Comparison of ENCODE assay signal across 8 cellular contexts in genomic region chr16:20740007-20740883, GRCh38. TPM values are rescaled to one million over a fixed set of nuclear protein-coding genes. Genes with fewer than 3 reads are reported as not detected.
DNase-seq lines count a peak whose midpoint lies in the region; ATAC-seq lines count a peak whose summit lies in the region.

No MANE protein-coding gene starts in this region.

- no peaks in the 10 kb centered on the region for H3K27me3 Mint-ChIP-seq in activated naive CD8-positive, alpha-beta T cell
- no peaks in the 10 kb centered on the region for H3K27me3 Mint-ChIP-seq in stimulated activated naive CD8-positive, alpha-beta T cell treated with anti-CD3 and anti-CD28 coated beads, Interleukin-15, Interleukin-2, amounts not matched to agents 100 ng/mL and 50 ng/mL, for 24 hours

- H3K4me1 Mint-ChIP-seq in activated naive CD8-positive, alpha-beta T cell (ENCODE audit: low read depth), result peaks cover 35% of the 10 kb centered on the region
- H3K4me1 Mint-ChIP-seq in stimulated activated naive CD8-positive, alpha-beta T cell treated with anti-CD3 and anti-CD28 coated beads, Interleukin-15, Interleukin-2, amounts not matched to agents 100 ng/mL and 50 ng/mL, for 24 hours (ENCODE audit: low read depth), result peaks cover 35% of the 10 kb centered on the region

- peaks cover 49% of the 10 kb centered on the region for H3K36me3 ChIP-seq in KOPT-K1 (ENCODE audit: insufficient read depth, low read length)

- DNase-seq in Caki2 (ENCODE audit: low read depth) (peak; percentile 32), inferior parietal cortex (ENCODE audit: extremely low spot score) (no peak), GOT3 (lab: John Stamatoyannopoulos, UW) (no peak)

- peak overlapping the region; percentile 100 for H3K4me3 ChIP-seq in iPS-18c (ENCODE audit: insufficient read depth, low read depth, low read length)

- peak overlapping the region; percentile 84 for H3K27ac ChIP-seq in KOPT-K1 (ENCODE audit: low read depth, low read length, poor library complexity, severe bottlenecking)

- peak overlapping the region; percentile 96 for H3K4me3 Mint-ChIP-seq in activated naive CD8-positive, alpha-beta T cell
- H3K4me3 Mint-ChIP-seq in stimulated activated naive CD8-positive, alpha-beta T cell treated with anti-CD3 and anti-CD28 coated beads, Interleukin-15, Interleukin-2, amounts not matched to agents 100 ng/mL and 50 ng/mL, for 24 hours, result peak overlapping the region; percentile 96

- peaks cover 3% of the 10 kb centered on the region for H3K36me3 Mint-ChIP-seq in activated naive CD8-positive, alpha-beta T cell
- H3K36me3 Mint-ChIP-seq in stimulated activated naive CD8-positive, alpha-beta T cell treated with anti-CD3 and anti-CD28 coated beads, Interleukin-15, Interleukin-2, amounts not matched to agents 100 ng/mL and 50 ng/mL, for 24 hours (ENCODE audit: low read depth), result peaks cover 28% of the 10 kb centered on the region

- H3K9me3 ChIP-seq in KOPT-K1 (ENCODE audit: insufficient read depth, low read length, poor library complexity, severe bottlenecking) (no peaks in the 10 kb centered on the region), iPS-18c (ENCODE audit: control insufficient read depth, insufficient read depth, low read length) (peaks cover 3% of the 10 kb centered on the region)

- peak overlapping the region; percentile 97 for H3K27ac Mint-ChIP-seq in activated naive CD8-positive, alpha-beta T cell
- peak overlapping the region; percentile 83 for H3K27ac Mint-ChIP-seq in stimulated activated naive CD8-positive, alpha-beta T cell treated with anti-CD3 and anti-CD28 coated beads, Interleukin-15, Interleukin-2, amounts not matched to agents 100 ng/mL and 50 ng/mL, for 24 hours

- in situ Hi-C loops in Caki2 (cut with HindIII; ENCODE audit: low pct_unique_long_range_greater_than_20kb, low sequenced_read_pairs), result no loop called here

- H3K9me3 Mint-ChIP-seq in activated naive CD8-positive, alpha-beta T cell (ENCODE audit: low read depth), result no peaks in the 10 kb centered on the region
- no peaks in the 10 kb centered on the region for H3K9me3 Mint-ChIP-seq in stimulated activated naive CD8-positive, alpha-beta T cell treated with anti-CD3 and anti-CD28 coated beads, Interleukin-15, Interleukin-2, amounts not matched to agents 100 ng/mL and 50 ng/mL, for 24 hours

- no peak for ATAC-seq in HG02973 (IDR thresholded peaks at IDR 0.05; ENCODE audit: unreplicated experiment)

RNA-seq across cellular contexts. Expression of gene THUMPD1, which starts 1.4 kb away (rescaled TPM):
- 26.5 and 54.0 TPM in 2 replicates for total RNA-seq in Caki2 (2014; rRNA removed; shearing (Covaris generic); ENCODE audit: low replicate concordance)

RNA-seq across cellular contexts. Expression of gene ACSM3, which starts 23.6 kb away (rescaled TPM):
- 47.2 and 48.5 TPM in 2 replicates for total RNA-seq in Caki2 (2014; rRNA removed; shearing (Covaris generic); ENCODE audit: low replicate concordance)

RNA-seq across cellular contexts. Expression of gene ACSM1, which starts 42.8 kb away (rescaled TPM):
- 1.0 and 3.7 TPM in 2 replicates for total RNA-seq in Caki2 (2014; rRNA removed; shearing (Covaris generic); ENCODE audit: low replicate concordance)
